In genomic region chr6:11188161-11188915, GRCh38 we compare ENCODE assay signal across 10 cellular contexts. TPM values are rescaled to one million over a fixed set of nuclear protein-coding genes. Genes with fewer than 3 reads are reported as not detected.
DNase-seq lines count a peak whose midpoint lies in the region; ATAC-seq and TF ChIP-seq lines count a peak whose summit lies in the region.
"Had no signal": no experiment of that assay in that cellular context is flagged by ENCODE, and none has a peak within 500 bp of the region (broad histone marks: within the 10 kb centered on the region; RNA-seq: fewer than 3 reads in every experiment).

No MANE protein-coding gene starts in this region.

- no peaks in the 10 kb centered on the region for H3K9me3 ChIP-seq in right atrium auricular region
- no peaks in the 10 kb centered on the region for H3K9me3 ChIP-seq in heart left ventricle
- peaks cover 0 to 2% of the 10 kb centered on the region in 2 donors for H3K9me3 ChIP-seq in lung (ENCODE audit: control insufficient read depth in 2 of 2, insufficient read depth in 1 of 2, low read length in 1 of 2)
- H3K9me3 ChIP-seq in gastroesophageal sphincter = no peaks in the 10 kb centered on the region

- TF ChIP-seq CTCF in right atrium auricular region (IDR thresholded peaks at IDR 0.05) = no peak
- no peak for TF ChIP-seq CTCF in heart left ventricle (IDR thresholded peaks at IDR 0.05)
- no peak for TF ChIP-seq CTCF in brain microvascular endothelial cell (IDR thresholded peaks at IDR 0.05; ENCODE audit: low read depth, low read length, missing control alignments)
- TF ChIP-seq CTCF in lung (IDR thresholded peaks at IDR 0.05; ENCODE audit: control extremely low read depth, extremely low read depth) = no peak
- no peak for TF ChIP-seq CTCF in gastroesophageal sphincter (IDR thresholded peaks at IDR 0.05)

- no peaks in the 10 kb centered on the region for H3K27me3 ChIP-seq in right atrium auricular region
- no peaks in the 10 kb centered on the region for H3K27me3 ChIP-seq in heart left ventricle
- no peaks in the 10 kb centered on the region for H3K27me3 ChIP-seq in brain microvascular endothelial cell (replicated peaks)
- no peaks in the 10 kb centered on the region for H3K27me3 ChIP-seq in lung (ENCODE audit: control insufficient read depth, insufficient read depth)
- H3K27me3 ChIP-seq in gastroesophageal sphincter = no peaks in the 10 kb centered on the region

- 92 to 96% (median 95%) methylated on average over 5 of the region's 5 CpGs for WGBS in heart left ventricle, 4 donors
- 82 to 87% methylated on average over 5 of the region's 5 CpGs for WGBS in lung, 2 donors
- WGBS in gastroesophageal sphincter (ENCODE audit: low coverage in 1 of 2), 2 donors = 73 to 88% methylated on average over 3 to 5 of the region's 5 CpGs

- intact Hi-C loops in heart left ventricle (cut with DNase I) = loop anchor here in 1 of 10 donors (10.0 kb wide), 1 partner anchor 126 kb away; no protein-coding TSS in a partner anchor

- TF ChIP-seq EP300 in gastroesophageal sphincter (IDR thresholded peaks at IDR 0.05) = no peak

- TF ChIP-seq POLR2A in heart left ventricle (IDR thresholded peaks at IDR 0.05) (no peak), gastroesophageal sphincter (IDR thresholded peaks at IDR 0.05) (no peak)

- ATAC-seq in heart left ventricle (no peak), lung (ENCODE audit: insufficient read depth, low FRiP score) (peak; percentile 10), gastroesophageal sphincter (no peak)
- ATAC-seq: stimulated activated naive CD8-positive, alpha-beta T cell treated with anti-CD3 and anti-CD28 coated beads, Interleukin-15, amount 100 ng/mL, for 72 hours had no signal

- H3K4me1 ChIP-seq in right atrium auricular region (no peaks in the 10 kb centered on the region), heart left ventricle (peaks cover 0 to 8% (median 0%) of the 10 kb centered on the region in 12 donors), lung (ENCODE audit: control insufficient read depth in 2 of 2, insufficient read depth in 2 of 2, low read length in 2 of 2) (no peaks in the 10 kb centered on the region), gastroesophageal sphincter (peaks cover 0 to 11% (median 0%) of the 10 kb centered on the region in 3 donors)

- in situ Hi-C loops in brain microvascular endothelial cell (cut with HindIII; ENCODE audit: low pct_ligation_motif_present, low sequenced_read_pairs) = no loop called here

- H3K27ac ChIP-seq in right atrium auricular region = no peak overlapping the region
- H3K27ac ChIP-seq in heart left ventricle = no peak overlapping the region
- H3K27ac ChIP-seq in brain microvascular endothelial cell = peak overlapping the region; percentile 6
- H3K27ac ChIP-seq in lung (ENCODE audit: low read depth in 1 of 2, low read length in 1 of 2) = peak overlapping the region in 1 of 2 donors; percentile 60
- H3K27ac ChIP-seq in gastroesophageal sphincter = no peak overlapping the region

- H3K36me3 ChIP-seq in right atrium auricular region (peaks cover 85% of the 10 kb centered on the region), heart left ventricle (peaks cover 3 to 100% (median 98%) of the 10 kb centered on the region in 9 donors), brain microvascular endothelial cell (replicated peaks) (peaks cover 37% of the 10 kb centered on the region), lung (ENCODE audit: control insufficient read depth in 2 of 2, insufficient read depth in 2 of 2, low read length in 2 of 2) (peaks cover 61 to 62% of the 10 kb centered on the region in 2 donors), gastroesophageal sphincter (peaks cover 0 to 92% of the 10 kb centered on the region in 2 donors)

- peak; percentile 28 for DNase-seq in right atrium auricular region (ENCODE audit: low spot score)
- no peak for DNase-seq in heart left ventricle
- DNase-seq in brain microvascular endothelial cell = no peak
- DNase-seq in lung (ENCODE audit: low spot score) = no peak
- DNase-seq in NCI-H510A treated with DMSO at 0.1 percent for 48 hours (lab: John Stamatoyannopoulos, UW) = no peak
- no peak for DNase-seq in NOMO-1 treated with dmso at 0.1 percent for 144 hours (lab: John Stamatoyannopoulos, UW; ENCODE audit: unreplicated experiment)
- DNase-seq in NK-92 treated with Interleukin-12 subunit alpha and Interleukin-12 subunit beta, amount 100 ng/mL, for 24 hours (lab: John Stamatoyannopoulos, UW) = no peak
- DNase-seq: NCI-H146; stimulated activated naive CD8-positive, alpha-beta T cell treated with anti-CD3 and anti-CD28 coated beads, Interleukin-15, amount 100 ng/mL, for 72 hours had no signal

- H3K4me3 ChIP-seq in right atrium auricular region (no peak overlapping the region), heart left ventricle (no peak overlapping the region), brain microvascular endothelial cell (ENCODE audit: low read depth, low read length) (no peak overlapping the region), lung (no peak overlapping the region), gastroesophageal sphincter (no peak overlapping the region)

RNA-seq across cellular contexts. Expression of gene NEDD9, which starts 44.1 kb away (rescaled TPM):
- 10 to 100 TPM; 47.3 to 56.2 TPM for total RNA-seq in right atrium auricular region
- total RNA-seq in heart left ventricle = 10 to 100 TPM; 10.2 to 55.7 (median 20.9) TPM
- polyA plus RNA-seq in heart left ventricle = 10 to 100 TPM; 13.4 to 21.2 TPM
- total RNA-seq in lung = 100 to 1,000 TPM; 149 to 158 TPM
- 100 to 1,000 TPM in 1 of 2 donors, 10 to 100 TPM in 1; 28.2 to 101 TPM for polyA plus RNA-seq in lung
- 10 to 100 TPM; 13.1 to 42.7 (median 26.7) TPM for total RNA-seq in gastroesophageal sphincter
